Comparison of ENCODE assay signal across 26 cellular contexts in genomic region chr12:117865505-117865904, GRCh38.
"Had no signal": no experiment of that assay in that cellular context is flagged by ENCODE, and none has a peak within 500 bp of the region (broad histone marks: within the 10 kb centered on the region; RNA-seq: fewer than 3 reads in every experiment).

No MANE protein-coding gene starts in this region.

- H3K27me3 ChIP-seq: colonic mucosa, dorsolateral prefrontal cortex, foreskin keratinocyte, gastrocnemius medialis had no signal

- FAIRE-seq: endometrium, endothelial cell of umbilical vein had no signal

- H3K4me1 ChIP-seq: colonic mucosa, esophagus muscularis mucosa, esophagus squamous epithelium, foreskin keratinocyte, gastrocnemius medialis, gastroesophageal sphincter, heart left ventricle, heart right ventricle had no signal

- H3K36me3 ChIP-seq: colonic mucosa, esophagus muscularis mucosa, esophagus squamous epithelium, gastrocnemius medialis, gastroesophageal sphincter, heart left ventricle, heart right ventricle had no signal

- ATAC-seq: effector memory CD8-positive, alpha-beta T cell; esophagus mucosa; foreskin keratinocyte; gastrocnemius medialis; gastroesophageal sphincter; heart left ventricle; heart right ventricle had no signal

- H3K9me3 ChIP-seq: colonic mucosa, esophagus muscularis mucosa, esophagus squamous epithelium, gastrocnemius medialis, gastroesophageal sphincter, heart left ventricle had no signal

- DNase-seq: colonic mucosa; cortex of kidney; dermis blood vessel endothelial cell; dorsolateral prefrontal cortex; effector CD4-positive, alpha-beta T cell; effector CD8-positive, alpha-beta T cell; effector memory CD4-positive, alpha-beta T cell; effector memory CD8-positive, alpha-beta T cell; endodermal cell; erythroblast; esophagus squamous epithelium; foreskin fibroblast; foreskin keratinocyte; foreskin melanocyte; gastrocnemius medialis; glutamatergic neuron; head of caudate nucleus; heart left ventricle; heart right ventricle had no signal

- H3K4me3 ChIP-seq: colonic mucosa, coronary artery, dorsolateral prefrontal cortex, esophagus muscularis mucosa, esophagus squamous epithelium, gastrocnemius medialis, gastroesophageal sphincter, heart left ventricle, heart right ventricle had no signal

- H3K27ac ChIP-seq: colonic mucosa, coronary artery, dorsolateral prefrontal cortex, epithelial cell of prostate, esophagus muscularis mucosa, esophagus squamous epithelium, foreskin keratinocyte, gastrocnemius medialis, gastroesophageal sphincter, heart left ventricle, heart right ventricle had no signal
